20 cellular contexts compared by ENCODE assay signal in genomic region chr1:64087768-64088167, GRCh38.
A peak's percentile ranks its signal among the peaks of the same experiment; 100 is the strongest.
DNase-seq lines count a peak whose midpoint lies in the region; TF ChIP-seq lines count a peak whose summit lies in the region.
"Had no signal": no experiment of that assay in that cellular context is flagged by ENCODE, and none has a peak within 500 bp of the region (broad histone marks: within the 10 kb centered on the region; RNA-seq: fewer than 3 reads in every experiment).

No MANE protein-coding gene starts in this region.

- no peaks in the 10 kb centered on the region for H3K9me3 ChIP-seq in adipocyte (ENCODE audit: control insufficient read depth, low read length)
- H3K9me3 ChIP-seq: breast epithelium, sigmoid colon, vagina had no signal

- H3K4me1 ChIP-seq in adipocyte (ENCODE audit: control insufficient read depth, insufficient read depth, low read length), result peaks cover 26% of the 10 kb centered on the region
- H3K4me1 ChIP-seq: vagina had no signal

- H3K36me3 ChIP-seq in adipocyte (ENCODE audit: control insufficient read depth, insufficient read depth, low read length, severe bottlenecking), result no peaks in the 10 kb centered on the region
- H3K36me3 ChIP-seq: breast epithelium, sigmoid colon, vagina had no signal

- peak overlapping the region; percentile 41 for H3K9ac ChIP-seq in adipocyte (ENCODE audit: low read length)

- no peak overlapping the region for H3K4me3 ChIP-seq in adipocyte (ENCODE audit: low read length)
- no peak overlapping the region for H3K4me3 ChIP-seq in fibroblast of the aortic adventitia (ENCODE audit: low read depth, low read length)
- H3K4me3 ChIP-seq: breast epithelium, PC-9, sigmoid colon, vagina had no signal

- no peaks in the 10 kb centered on the region for H3K27me3 ChIP-seq in adipocyte (replicated peaks; ENCODE audit: control insufficient read depth, insufficient read depth, low read length)
- H3K27me3 ChIP-seq: breast epithelium, sigmoid colon, vagina had no signal

- no peak for TF ChIP-seq CTCF in fibroblast of the aortic adventitia (IDR thresholded peaks at IDR 0.05; ENCODE audit: insufficient read depth, low read length)

- DNase-seq in HCEC 1CT (peak; percentile 60), adipocyte (ENCODE audit: low read depth) (peak; percentile 75), fibroblast of the aortic adventitia (ENCODE audit: low read depth) (peak; percentile 87), stromal cell of bone marrow (ENCODE audit: low read depth) (peak; percentile 75), DMS153 (lab: John Stamatoyannopoulos, UW) (no peak), NCI-H510A (lab: John Stamatoyannopoulos, UW) (no peak)
- DNase-seq in activated effector memory CD4-positive, alpha-beta T cell treated with anti-CD3 and anti-CD28 coated beads, Interleukin-2, amount 50 U/mL, for 16 hours, result no peak
- DNase-seq: activated CD8-positive, alpha-beta memory T cell treated with anti-CD3 and anti-CD28 coated beads for 24 hours; CD4-positive, CD25-positive, alpha-beta regulatory T cell; effector memory CD4-positive, alpha-beta T cell; KG1; kidney; NCI-H1694; occipital lobe; PC-9; sigmoid colon; stimulated activated naive B cell treated with anti-CD40 and anti-IgM and Interleukin-4, amounts not matched to agents 10 μg/mL and 1 μg/mL and 100 μg/mL, for 72 hours; SW 1271 had no signal

Comparison
In these comparisons a context has a peak if more than half of its experiments do, and no peak if none do; other contexts are left out.
1. DNase-seq: peak in HCEC 1CT (single experiment), adipocyte (single experiment), fibroblast of the aortic adventitia (single experiment) and stromal cell of bone marrow (single experiment); none in DMS153 (single experiment), activated effector memory CD4-positive, alpha-beta T cell treated with anti-CD3 and anti-CD28 coated beads, Interleukin-2, amount 50 U/mL, for 16 hours (single experiment) and NCI-H510A (single experiment).